Comparison of ENCODE assay signal across 9 cellular contexts in the genomic region with DNA sequence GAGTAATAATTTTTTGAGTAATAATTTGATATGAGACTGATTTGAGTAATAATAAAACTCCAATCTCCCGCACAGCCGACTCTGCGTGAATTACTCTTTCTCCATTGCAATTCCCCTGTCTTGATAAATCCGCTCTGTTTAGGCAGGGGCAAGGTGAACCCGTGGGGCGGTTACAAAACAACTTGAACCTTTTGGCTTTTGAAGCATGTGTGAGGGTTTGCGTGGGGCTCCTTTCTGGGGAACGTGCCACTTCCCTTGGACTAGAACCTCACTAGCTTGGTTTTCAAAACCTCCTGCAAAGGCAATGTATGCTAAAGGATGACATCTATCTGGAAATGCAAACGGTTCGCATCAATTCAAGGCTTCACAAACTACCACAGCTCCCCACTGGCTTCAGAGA. TPM values are rescaled to one million over a fixed set of nuclear protein-coding genes. Genes with fewer than 3 reads are reported as not detected.
DNase-seq lines count a peak whose midpoint lies in the region; ATAC-seq and TF ChIP-seq lines count a peak whose summit lies in the region.
"Had no signal": no experiment of that assay in that cellular context is flagged by ENCODE, and none has a peak within 500 bp of the region (broad histone marks: within the 10 kb centered on the region; RNA-seq: fewer than 3 reads in every experiment).

No MANE protein-coding gene starts in this region.

- no peak for ATAC-seq in HG02759 (IDR thresholded peaks at IDR 0.05; ENCODE audit: unreplicated experiment)

- H3K9me2 ChIP-seq in OCI-LY1 (ENCODE audit: low read depth, low read length): no peaks in the 10 kb centered on the region

- H3K36me3 Mint-ChIP-seq in CD4-positive, alpha-beta memory T cell: peaks cover 0 to 3% of the 10 kb centered on the region in 2 donors
- no peaks in the 10 kb centered on the region for H3K36me3 Mint-ChIP-seq in endodermal cell (ENCODE audit: low read depth)

- no peak overlapping the region for H2BK5ac ChIP-seq in neuronal stem cell (ENCODE audit: low read length)

- H2BK15ac ChIP-seq in neuronal stem cell (ENCODE audit: low read length): no peak overlapping the region

- H2AK5ac ChIP-seq in neuronal stem cell (ENCODE audit: low read depth, low read length): no peak overlapping the region

- peak overlapping the region; percentile 70; the same call in 1 of the 2 replicates for H3K9ac ChIP-seq in OCI-LY1 (ENCODE audit: low read length)
- no peak overlapping the region for H3K9ac ChIP-seq in endodermal cell (ENCODE audit: extremely low read depth, low read length, poor library complexity, severe bottlenecking)
- H3K9ac ChIP-seq in neuronal stem cell (ENCODE audit: low read depth, low read length, poor library complexity): no peak overlapping the region

- H3K79me2 ChIP-seq in OCI-LY1 (ENCODE audit: insufficient read depth, low read length): no peaks in the 10 kb centered on the region

- H3K4me2 ChIP-seq in OCI-LY1 (ENCODE audit: low read length) (peak overlapping the region; percentile 84), neuronal stem cell (ENCODE audit: insufficient read depth, low read length, poor library complexity, severe bottlenecking) (no peak overlapping the region)

- peak overlapping the region in 6 of 7 donors; percentile 13 to 96 (median 84) for H3K27ac Mint-ChIP-seq in CD4-positive, alpha-beta memory T cell
- H3K27ac Mint-ChIP-seq in endodermal cell: no peak overlapping the region

- POLR2A ChIA-PET in CD4-positive, alpha-beta memory T cell (lab: Charles Lee; ENCODE audit: partially characterized antibody): interaction anchor here (1.0 to 2.7 kb wide), 9 partner anchors 9 to 878 kb away, joined by 3 to 21 read pairs (median 5); a partner anchor contains a TSS

- H4K91ac ChIP-seq in neuronal stem cell (ENCODE audit: low read depth, low read length, poor library complexity): no peak overlapping the region

- H3K27ac ChIP-seq in CD4-positive, alpha-beta memory T cell (ENCODE audit: low read depth, low read length): peak overlapping the region; percentile 64
- H3K27ac ChIP-seq in OCI-LY1 (ENCODE audit: low read depth, low read length, poor library complexity, severe bottlenecking): no peak overlapping the region
- H3K27ac ChIP-seq in endodermal cell (ENCODE audit: low read depth, low read length): no peak overlapping the region
- no peak overlapping the region for H3K27ac ChIP-seq in neuronal stem cell (replicated peaks; ENCODE audit: low read length)

- H3K79me1 ChIP-seq in neuronal stem cell (ENCODE audit: low read depth, low read length): no peaks in the 10 kb centered on the region

- H2BK12ac ChIP-seq in neuronal stem cell (ENCODE audit: low read length): no peak overlapping the region

- H2AFZ ChIP-seq in OCI-LY1 (ENCODE audit: low read length) (peak overlapping the region; percentile 18), neuronal stem cell (ENCODE audit: low read length) (peak overlapping the region; percentile 73)

- no peaks in the 10 kb centered on the region for H3K36me3 ChIP-seq in CD4-positive, alpha-beta memory T cell (ENCODE audit: insufficient read depth, low read length)
- no peaks in the 10 kb centered on the region for H3K36me3 ChIP-seq in OCI-LY1 (ENCODE audit: insufficient read depth, low read length)
- H3K36me3 ChIP-seq in endodermal cell (ENCODE audit: control insufficient read depth, insufficient read depth, low read length): no peaks in the 10 kb centered on the region
- H3K36me3 ChIP-seq in neuronal stem cell (replicated peaks in 1 of 2; ENCODE audit: control insufficient read depth in 2 of 2, insufficient read depth in 2 of 2, low read length in 2 of 2): no peaks in the 10 kb centered on the region

- H4K8ac ChIP-seq in neuronal stem cell (ENCODE audit: low read depth, low read length): no peak overlapping the region

- peak overlapping the region in 6 of 8 donors; percentile 81 to 94 (median 90) for H3K4me3 Mint-ChIP-seq in CD4-positive, alpha-beta memory T cell
- H3K4me3 Mint-ChIP-seq in endodermal cell: peak overlapping the region; percentile 68

- H3K4ac ChIP-seq in neuronal stem cell (ENCODE audit: low read length): no peak overlapping the region

- no peak overlapping the region for H3K14ac ChIP-seq in neuronal stem cell (ENCODE audit: low read length)

- no peaks in the 10 kb centered on the region for H4K20me1 ChIP-seq in OCI-LY1 (ENCODE audit: insufficient read depth, low read length)

- peaks cover 0 to 8% of the 10 kb centered on the region in 2 donors for H3K27me3 Mint-ChIP-seq in CD4-positive, alpha-beta memory T cell
- H3K27me3 Mint-ChIP-seq in endodermal cell (ENCODE audit: insufficient read depth): peaks cover 5% of the 10 kb centered on the region

- H3K23ac ChIP-seq in neuronal stem cell (ENCODE audit: low read depth, low read length, poor library complexity): no peak overlapping the region

- peaks cover 10 to 32% (median 21%) of the 10 kb centered on the region in 4 donors for H3K4me1 Mint-ChIP-seq in CD4-positive, alpha-beta memory T cell
- H3K4me1 Mint-ChIP-seq in endodermal cell: peaks cover 29% of the 10 kb centered on the region

- H3K4me1 ChIP-seq in CD4-positive, alpha-beta memory T cell (ENCODE audit: insufficient read depth, low read length): peaks cover 15% of the 10 kb centered on the region
- H3K4me1 ChIP-seq in OCI-LY1 (ENCODE audit: insufficient read depth, low read length, severe bottlenecking) (peaks cover 10% of the 10 kb centered on the region), endodermal cell (ENCODE audit: control insufficient read depth, insufficient read depth, low read length) (no peaks in the 10 kb centered on the region), neuronal stem cell (ENCODE audit: control insufficient read depth in 2 of 2, insufficient read depth in 1 of 2, low read depth in 1 of 2, low read length in 2 of 2) (peaks cover 0 to 10% of the 10 kb centered on the region in 2 donors)

- H3K9me3 Mint-ChIP-seq in CD4-positive, alpha-beta memory T cell: no peaks in the 10 kb centered on the region
- H3K9me3 Mint-ChIP-seq in endodermal cell: peaks cover 3% of the 10 kb centered on the region

- WGBS in endodermal cell (ENCODE audit: insufficient coverage in 1 of 2, insufficient read length in 1 of 2), 2 experiments: 89 to 100% methylated on average over 2 to 10 of the region's 10 CpGs
- no CpG with 5 or more reads among the region's 10 CpGs for WGBS in neuronal stem cell (ENCODE audit: extremely low coverage in 2 of 2, insufficient read length in 2 of 2, insufficient replicate concordance in 1 of 2), 2 donors

- intact Hi-C loops in CD4-positive, alpha-beta memory T cell (cut with micrococcal nuclease): loop anchor here (1.0 to 2.0 kb wide), 2 partner anchors 225 to 815 kb away; a partner anchor contains a TSS

- no peaks in the 10 kb centered on the region for H3K9me3 ChIP-seq in CD4-positive, alpha-beta memory T cell (ENCODE audit: control insufficient read depth in 1 of 2, low read length in 2 of 2)
- H3K9me3 ChIP-seq in OCI-LY1 (ENCODE audit: low read length): no peaks in the 10 kb centered on the region
- peaks cover 19% of the 10 kb centered on the region for H3K9me3 ChIP-seq in endodermal cell (ENCODE audit: control insufficient read depth, low read length)
- peaks cover 0 to 6% of the 10 kb centered on the region in 2 donors for H3K9me3 ChIP-seq in neuronal stem cell (replicated peaks in 1 of 2; ENCODE audit: control insufficient read depth in 2 of 2, insufficient read depth in 1 of 2, low read depth in 1 of 2, low read length in 2 of 2)

- H3K18ac ChIP-seq in neuronal stem cell (ENCODE audit: low read length): no peak overlapping the region

- DNase-seq in CD4-positive, alpha-beta memory T cell: no peak
- DNase-seq in endodermal cell (no peak), neuronal stem cell (ENCODE audit: low spot score) (no peak), amniotic stem cell (lab: John Stamatoyannopoulos, UW) (no peak), GM19238 (ENCODE audit: insufficient read length, low spot score) (no peak), DMS53 treated with DMSO at 0.1 percent for 48 hours (lab: John Stamatoyannopoulos, UW; ENCODE audit: unreplicated experiment) (no peak)

- no peaks in the 10 kb centered on the region for H3K27me3 ChIP-seq in CD4-positive, alpha-beta memory T cell (ENCODE audit: insufficient read depth, low read length)
- H3K27me3 ChIP-seq in OCI-LY1 (ENCODE audit: insufficient read depth, low read length) (no peaks in the 10 kb centered on the region), endodermal cell (ENCODE audit: control insufficient read depth, insufficient read depth, low read length, poor library complexity, severe bottlenecking) (no peaks in the 10 kb centered on the region), neuronal stem cell (ENCODE audit: control insufficient read depth in 3 of 3, insufficient read depth in 3 of 3, low read depth in 1 of 3, low read length in 3 of 3) (no peaks in the 10 kb centered on the region)

- H3F3A ChIP-seq in OCI-LY1 (ENCODE audit: insufficient read depth, low read length): no peaks in the 10 kb centered on the region

- TF ChIP-seq CTCF in OCI-LY1 (IDR thresholded peaks at IDR 0.05; ENCODE audit: low read length) (no peak), endodermal cell (conservative IDR thresholded peaks at IDR 0.05) (no peak)

- no peak overlapping the region for H2BK120ac ChIP-seq in neuronal stem cell (ENCODE audit: low read depth, low read length)

- CTCF ChIA-PET in CD4-positive, alpha-beta memory T cell (lab: Charles Lee; ENCODE audit: partially characterized antibody): interaction anchor here (1.0 to 6.0 kb wide), 6 partner anchors 9 to 197 kb away, joined by 3 to 60 read pairs (median 6); no protein-coding TSS in a partner anchor

- H3K4me3 ChIP-seq in CD4-positive, alpha-beta memory T cell (ENCODE audit: low read length in 2 of 2): peak overlapping the region; percentile 50 to 63
- H3K4me3 ChIP-seq in OCI-LY1 (ENCODE audit: low read depth, low read length, poor library complexity, severe bottlenecking) (peak overlapping the region; percentile 67), endodermal cell (ENCODE audit: low read length) (peak overlapping the region; percentile 67), neuronal stem cell (ENCODE audit: low read length in 2 of 2) (no peak overlapping the region)

RNA-seq across cellular contexts. Expression of a gene that starts 1.5 kb away (rescaled TPM):
- total RNA-seq in CD4-positive, alpha-beta memory T cell: 1 to 10 TPM; 1.1 to 1.3 TPM
- polyA plus RNA-seq in CD4-positive, alpha-beta memory T cell: under 1 TPM; 0.26 to 0.87 TPM
- 1 to 10 TPM; 3.7 to 5.4 TPM for total RNA-seq in endodermal cell
- 1.0 TPM for polyA plus RNA-seq in endodermal cell (2013, experiment 1 of 2)
- polyA plus RNA-seq in endodermal cell (2013, experiment 2 of 2): 1.0 TPM
- 0.53 TPM for polyA plus RNA-seq in neuronal stem cell (2013, experiment 1 of 2)
- 0.55 TPM for polyA plus RNA-seq in neuronal stem cell (2013, experiment 2 of 2)

RNA-seq across cellular contexts. Expression of a gene that starts 45.7 kb away (rescaled TPM):
- total RNA-seq in CD4-positive, alpha-beta memory T cell: not detected
- not detected for polyA plus RNA-seq in CD4-positive, alpha-beta memory T cell
- total RNA-seq in endodermal cell: under 1 TPM; 0.13 to 0.29 TPM
- 7.1 TPM for polyA plus RNA-seq in endodermal cell (2013, experiment 1 of 2)
- 6.4 TPM for polyA plus RNA-seq in endodermal cell (2013, experiment 2 of 2)
- polyA plus RNA-seq in neuronal stem cell (2013, experiment 1 of 2): 4.3 TPM
- 4.0 TPM for polyA plus RNA-seq in neuronal stem cell (2013, experiment 2 of 2)
- total RNA-seq: myocyte had no signal

Comparison
In these comparisons a context has a peak if more than half of its experiments do, and no peak if none do; other contexts are left out.
1. H3K4me3 ChIP-seq: peak in CD4-positive, alpha-beta memory T cell (2 of 2), OCI-LY1 (single experiment) and endodermal cell (single experiment); none in neuronal stem cell (0 of 2).